Comparison of ENCODE assay signal across 13 cellular contexts in the genomic region with DNA sequence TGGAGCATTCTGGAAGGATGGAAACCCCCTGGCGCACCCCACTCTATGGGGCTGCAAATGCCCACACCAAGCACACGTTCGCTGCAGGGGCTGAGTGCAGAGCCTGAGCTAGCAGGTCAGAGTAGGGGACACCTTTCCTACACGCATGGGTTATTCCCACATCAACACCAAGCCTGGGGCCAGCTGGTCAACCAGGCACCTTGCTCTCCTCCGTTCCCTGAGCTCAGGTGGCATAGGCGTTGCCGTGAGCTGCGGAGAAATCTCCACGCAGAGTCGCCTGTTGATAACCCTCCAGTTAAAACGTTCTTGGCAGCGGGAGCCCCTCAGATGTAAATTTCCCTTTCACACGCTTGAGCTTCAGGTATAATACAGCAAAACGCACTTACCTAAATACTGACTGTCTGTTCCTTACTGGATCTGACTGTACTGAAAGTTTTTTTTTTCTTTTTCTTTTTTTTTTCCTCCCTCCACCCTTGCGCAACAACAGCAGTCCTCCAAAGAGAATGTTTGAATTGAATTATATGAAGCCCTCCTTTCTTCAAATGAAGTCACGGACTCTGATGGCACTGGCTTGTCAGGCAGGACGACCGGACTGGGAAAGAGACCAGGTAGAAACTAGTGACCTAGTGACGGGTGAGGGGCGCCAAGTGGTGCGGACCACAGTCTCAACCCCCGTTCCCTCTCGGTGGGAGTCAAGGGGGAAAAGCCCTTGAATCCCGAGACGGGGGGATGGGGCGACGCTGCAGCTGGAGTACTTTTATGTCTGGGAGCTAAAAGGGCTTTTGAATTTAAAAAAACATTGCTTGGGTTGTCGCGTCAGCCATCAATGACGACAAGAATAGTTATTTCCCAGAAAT. TPM values are rescaled to one million over a fixed set of nuclear protein-coding genes. Genes with fewer than 3 reads are reported as not detected.
A peak's percentile ranks its signal among the peaks of the same experiment; 100 is the strongest.
DNase-seq lines count a peak whose midpoint lies in the region; ATAC-seq, FAIRE-seq and TF ChIP-seq lines count a peak whose summit lies in the region.
"Had no signal": no experiment of that assay in that cellular context is flagged by ENCODE, and none has a peak within 500 bp of the region (broad histone marks: within the 10 kb centered on the region; RNA-seq: fewer than 3 reads in every experiment).

No MANE protein-coding gene starts in this region.

- no peaks in the 10 kb centered on the region for H3K79me2 ChIP-seq in HepG2 (ENCODE audit: insufficient read depth, low read length)
- H3K79me2 ChIP-seq in fibroblast of lung (ENCODE audit: control insufficient read depth, insufficient read depth, low read length), result no peaks in the 10 kb centered on the region

- DNase-seq in HepG2 (ENCODE audit: low spot score), result no peak
- DNase-seq in right lobe of liver, result no peak
- peak; percentile 2 to 27 for DNase-seq in fibroblast of lung (ENCODE audit: low read depth in 2 of 2)
- no peak for DNase-seq in activated effector memory CD4-positive, alpha-beta T cell treated with anti-CD3 and anti-CD28 coated beads, Interleukin-2, amount 50 U/mL, for 16 hours
- DNase-seq in CD8-positive, alpha-beta memory T cell, result no peak
- no peak for DNase-seq in SHP77 treated with DMSO at 0.1 percent for 48 hours (lab: John Stamatoyannopoulos, UW)
- DNase-seq: ACHN; activated CD8-positive, alpha-beta T cell treated with anti-CD3 and anti-CD28 coated beads, Interleukin-2, amount 10 ng/mL, durations not matched to agents 7 days and 5 days; heart right ventricle; NCI-H345 had no signal

- H3K27ac ChIP-seq in HepG2 (ENCODE audit: extremely low read length, insufficient read depth, low read length), result no peak overlapping the region
- no peak overlapping the region for H3K27ac ChIP-seq in right lobe of liver
- H3K27ac ChIP-seq in fibroblast of lung (ENCODE audit: insufficient read depth, low read length), result no peak overlapping the region
- peak overlapping the region; percentile 65 to 79 for H3K27ac ChIP-seq in mucosa of rectum (ENCODE audit: low read depth in 2 of 2, low read length in 2 of 2)
- no peak overlapping the region for H3K27ac ChIP-seq in CD8-positive, alpha-beta memory T cell (ENCODE audit: low read depth, low read length)
- H3K27ac ChIP-seq: heart right ventricle, SK-N-MC had no signal

- H3K9me3 ChIP-seq in HepG2 (ENCODE audit: low read length) (no peaks in the 10 kb centered on the region), right lobe of liver (no peaks in the 10 kb centered on the region), fibroblast of lung (ENCODE audit: control insufficient read depth, insufficient read depth, low read depth, low read length) (no peaks in the 10 kb centered on the region), mucosa of rectum (ENCODE audit: control insufficient read depth in 2 of 2, low read length in 2 of 2) (no peaks in the 10 kb centered on the region)
- H3K9me3 ChIP-seq in CD8-positive, alpha-beta memory T cell (ENCODE audit: low read length), result no peaks in the 10 kb centered on the region
- H3K9me3 ChIP-seq: heart right ventricle had no signal

- no peaks in the 10 kb centered on the region for H4K20me1 ChIP-seq in HepG2 (ENCODE audit: insufficient read depth, low read length)
- no peaks in the 10 kb centered on the region for H4K20me1 ChIP-seq in fibroblast of lung (ENCODE audit: control insufficient read depth, extremely low read depth, insufficient read depth, low read length)

- H3K9ac ChIP-seq in HepG2 (ENCODE audit: insufficient read depth, low read depth, low read length), result no peak overlapping the region
- H3K9ac ChIP-seq in fibroblast of lung (ENCODE audit: insufficient read depth, low read length), result no peak overlapping the region
- H3K9ac ChIP-seq in mucosa of rectum (ENCODE audit: low read depth in 1 of 2, low read length in 2 of 2), result peak overlapping the region; percentile 82 to 84

- 19% methylated on average over 22 of the region's 30 CpGs for WGBS in HepG2 (ENCODE audit: low lambda C conversion rate)
- under 1% methylated on average over 30 of the region's 30 CpGs for WGBS in right lobe of liver (ENCODE audit: insufficient coverage, low coverage, low lambda C conversion rate, missing lambda C conversion rate)

- in situ Hi-C loops in HepG2 (cut with HindIII; ENCODE audit: extremely low pct_ligation_motif_present, low pct_unique_long_range_greater_than_20kb), result no loop called here

- intact Hi-C loops in HepG2 (cut with micrococcal nuclease; ENCODE audit: unreplicated experiment) (loop anchor here (2.0 kb wide), 1 partner anchor 33 kb away; no protein-coding TSS in a partner anchor), right lobe of liver (cut with DNase I) (no loop called here)

- H2AFZ ChIP-seq in HepG2 (ENCODE audit: low read length), result no peak overlapping the region
- no peak overlapping the region for H2AFZ ChIP-seq in fibroblast of lung (ENCODE audit: low read length)

- H3K27me3 ChIP-seq in HepG2 (ENCODE audit: control insufficient read depth in 1 of 2, insufficient read depth in 2 of 2, low read length in 2 of 2) (peaks cover 0 to 37% of the 10 kb centered on the region in 2 experiments; a peak in 2 of 5 replicates), right lobe of liver (no peaks in the 10 kb centered on the region), fibroblast of lung (ENCODE audit: control insufficient read depth, insufficient read depth, low read length) (no peaks in the 10 kb centered on the region), mucosa of rectum (ENCODE audit: control insufficient read depth in 2 of 2, insufficient read depth in 2 of 2, low read length in 2 of 2) (peaks cover 0 to 10% of the 10 kb centered on the region in 2 donors)
- H3K27me3 ChIP-seq in CD8-positive, alpha-beta memory T cell (ENCODE audit: insufficient read depth, low read length, poor library complexity, severe bottlenecking), result no peaks in the 10 kb centered on the region

- H3K4me3 Mint-ChIP-seq in CD8-positive, alpha-beta memory T cell, result peak overlapping the region in 1 of 7 donors; percentile 2
- H3K4me3 Mint-ChIP-seq: activated CD8-positive, alpha-beta T cell treated with anti-CD3 and anti-CD28 coated beads, Interleukin-2, amount 10 ng/mL, durations not matched to agents 7 days and 5 days had no signal

- H3K27ac Mint-ChIP-seq in CD8-positive, alpha-beta memory T cell, result no peak overlapping the region
- H3K27ac Mint-ChIP-seq: activated CD8-positive, alpha-beta T cell treated with anti-CD3 and anti-CD28 coated beads, Interleukin-2, amount 10 ng/mL, durations not matched to agents 7 days and 5 days had no signal

- TF ChIP-seq RAD21 in HepG2 (CRISPR knock-in tag; IDR thresholded peaks at IDR 0.05), result no peak

- H3K4me3 ChIP-seq in HepG2 (replicated peaks in 1 of 3; ENCODE audit: insufficient read depth in 1 of 3, low read depth in 2 of 3, low read length in 3 of 3) (no peak overlapping the region), right lobe of liver (no peak overlapping the region), fibroblast of lung (replicated peaks in 1 of 4; ENCODE audit: control extremely low read depth in 1 of 4, insufficient read depth in 1 of 4, low read depth in 3 of 4, low read length in 4 of 4) (peak overlapping the region; percentile 24 to 64 (median 52)), mucosa of rectum (ENCODE audit: low read length in 2 of 2) (peak overlapping the region; percentile 59 to 87)
- no peak overlapping the region for H3K4me3 ChIP-seq in CD8-positive, alpha-beta memory T cell (ENCODE audit: low read length)
- H3K4me3 ChIP-seq: SK-N-MC had no signal

- H3K36me3 Mint-ChIP-seq in CD8-positive, alpha-beta memory T cell, result no peaks in the 10 kb centered on the region

- POLR2A ChIA-PET in HepG2 (lab: Yijun Ruan, JAX), result no interaction called here
- POLR2A ChIA-PET in CD8-positive, alpha-beta memory T cell (lab: Charles Lee), result no interaction called here

- TF ChIP-seq EP300 in HepG2 (IDR thresholded peaks at IDR 0.05; ENCODE audit: low read depth in 2 of 2, low read length in 2 of 2) (no peak), HepG2 (CRISPR knock-in tag; IDR thresholded peaks at IDR 0.05; ENCODE audit: borderline replicate concordance) (no peak)

- H3K4me1 ChIP-seq in HepG2 (ENCODE audit: insufficient read depth, low read length) (no peaks in the 10 kb centered on the region), right lobe of liver (peaks cover 0 to 9% (median 0%) of the 10 kb centered on the region in 4 donors), fibroblast of lung (ENCODE audit: control insufficient read depth, extremely low read depth, insufficient read depth, low read length) (no peaks in the 10 kb centered on the region), mucosa of rectum (ENCODE audit: control insufficient read depth in 2 of 2, insufficient read depth in 2 of 2, low read length in 2 of 2) (no peaks in the 10 kb centered on the region)
- H3K4me1 ChIP-seq in CD8-positive, alpha-beta memory T cell (ENCODE audit: insufficient read depth, low read length), result no peaks in the 10 kb centered on the region

- BruUV-seq in HepG2 (replicated peaks; lab: Mats Ljungman, UMichigan), result no TSS peak

- H3K36me3 ChIP-seq in HepG2 (replicated peaks in 1 of 2; ENCODE audit: control insufficient read depth in 1 of 2, insufficient read depth in 2 of 2, low read length in 2 of 2) (no peaks in the 10 kb centered on the region), right lobe of liver (no peaks in the 10 kb centered on the region), fibroblast of lung (ENCODE audit: control insufficient read depth, insufficient read depth, low read length) (no peaks in the 10 kb centered on the region), mucosa of rectum (ENCODE audit: control insufficient read depth in 2 of 2, insufficient read depth in 2 of 2, low read length in 2 of 2) (no peaks in the 10 kb centered on the region)
- no peaks in the 10 kb centered on the region for H3K36me3 ChIP-seq in CD8-positive, alpha-beta memory T cell (ENCODE audit: insufficient read depth, low read length)
- H3K36me3 ChIP-seq: heart right ventricle had no signal

- CTCF ChIA-PET in HepG2 (lab: Yijun Ruan, JAX; ENCODE audit: low intra/inter-chr PET ratio, low total read pairs), result no interaction called here
- CTCF ChIA-PET in CD8-positive, alpha-beta memory T cell (lab: Charles Lee), result no interaction called here

- H3K9me3 Mint-ChIP-seq in CD8-positive, alpha-beta memory T cell, result peaks cover 6 to 19% (median 10%) of the 10 kb centered on the region in 5 donors

- peaks cover 0 to 5% of the 10 kb centered on the region in 2 donors for H3K27me3 Mint-ChIP-seq in CD8-positive, alpha-beta memory T cell

- 0 out of 2 replicates have a peak overlapping the region, but pooled peaks have one; percentile 7 for H3K4me2 ChIP-seq in HepG2 (ENCODE audit: low read depth, low read length)
- H3K4me2 ChIP-seq in fibroblast of lung (ENCODE audit: extremely low read depth, insufficient read depth, low read length), result peak overlapping the region; percentile 78

- TF ChIP-seq POLR2A in HepG2 (IDR thresholded peaks at IDR 0.05; ENCODE audit: insufficient read depth in 1 of 2, low read depth in 2 of 2, low read length in 2 of 2) (no peak), right lobe of liver (IDR thresholded peaks at IDR 0.05) (no peak)

- H3K4me1 Mint-ChIP-seq in CD8-positive, alpha-beta memory T cell, result peaks cover 0 to 5% (median 1%) of the 10 kb centered on the region in 3 donors

- ATAC-seq in HepG2 (peak; percentile 49), right lobe of liver (no peak), GM19455 (IDR thresholded peaks at IDR 0.05; ENCODE audit: unreplicated experiment) (no peak)
- ATAC-seq: activated CD8-positive, alpha-beta T cell treated with anti-CD3 and anti-CD28 coated beads, Interleukin-2, amount 10 ng/mL, durations not matched to agents 7 days and 5 days had no signal

- no peak for FAIRE-seq in HepG2 (lab: Jason Lieb, UNC)

- no peak for TF ChIP-seq CTCF in HepG2 (CRISPR knock-in tag; IDR thresholded peaks at IDR 0.05)
- TF ChIP-seq CTCF in right lobe of liver (IDR thresholded peaks at IDR 0.05), result no peak
- no peak for TF ChIP-seq CTCF in fibroblast of lung (conservative IDR thresholded peaks at IDR 0.05 in 1 of 2, IDR thresholded peaks at IDR 0.05 in 1 of 2; ENCODE audit: low read depth in 1 of 2, low read length in 2 of 2)

RNA-seq across cellular contexts. Expression of gene BRINP3, which starts 2.0 kb away (rescaled TPM):
- not detected in 2 replicates for total RNA-seq in HepG2 (2016; rRNA removed; fragmentation: Illumina TruSeq; extraction: Trizol)
- total RNA-seq in HepG2 (2016; cell fraction: cytosol; rRNA removed; fragmentation: Illumina TruSeq; extraction: Trizol; ENCODE audit: low read depth), result not detected in 2 replicates
- total RNA-seq in HepG2 (2016; cell fraction: insoluble cytoplasmic fraction; rRNA removed; fragmentation: Illumina TruSeq; extraction: Trizol), result not detected in 2 replicates
- not detected in 2 replicates for total RNA-seq in HepG2 (2016; cell fraction: membrane; rRNA removed; fragmentation: Illumina TruSeq; extraction: Trizol)
- not detected in 2 replicates for total RNA-seq in HepG2 (2016; cell fraction: nucleus; rRNA removed; fragmentation: Illumina TruSeq; extraction: Trizol)
- not detected in 2 replicates for polyA plus RNA-seq in HepG2 (2011; rRNA removed)
- not detected in 2 replicates for polyA plus RNA-seq in HepG2 (2011; cell fraction: cytosol; rRNA removed)
- polyA plus RNA-seq in HepG2 (2011; cell fraction: nucleus; rRNA removed), result not detected in 2 replicates
- not detected in 2 replicates for polyA plus RNA-seq in HepG2 (2012)
- polyA plus RNA-seq in HepG2 (2016; cell fraction: cytosol; fragmentation: Illumina TruSeq; extraction: Trizol; ENCODE audit: low read depth), result not detected in 2 replicates
- polyA plus RNA-seq in HepG2 (2016; cell fraction: insoluble cytoplasmic fraction; fragmentation: Illumina TruSeq; extraction: Trizol; ENCODE audit: low read depth), result not detected in 2 replicates
- polyA plus RNA-seq in HepG2 (2016; cell fraction: membrane; fragmentation: Illumina TruSeq; extraction: Trizol; ENCODE audit: low read depth), result not detected in 2 replicates
- polyA plus RNA-seq in HepG2 (2016; cell fraction: nucleus; fragmentation: Illumina TruSeq; extraction: Trizol; ENCODE audit: insufficient read depth, low read depth), result not detected in 2 replicates
- not detected in 2 replicates for polyA minus RNA-seq in HepG2 (2011; rRNA and poly(A)+ RNA removed; ENCODE audit: low replicate concordance)
- not detected in 2 replicates for polyA minus RNA-seq in HepG2 (2011; cell fraction: cytosol; rRNA and poly(A)+ RNA removed)
- not detected in 2 replicates for polyA minus RNA-seq in HepG2 (2011; cell fraction: nucleus; rRNA and poly(A)+ RNA removed)
- not detected for total RNA-seq in right lobe of liver
- 7.2 and 18.8 TPM in 2 replicates for total RNA-seq in fibroblast of lung
- polyA plus RNA-seq in fibroblast of lung, result 0.26 and 1.0 TPM in 2 replicates
- polyA plus RNA-seq in fibroblast of lung (2012), result 0.21 and 0.68 TPM in 2 replicates
- not detected in 2 replicates for polyA minus RNA-seq in fibroblast of lung (ENCODE audit: low replicate concordance)
- not detected for total RNA-seq in CD8-positive, alpha-beta memory T cell
- polyA plus RNA-seq in CD8-positive, alpha-beta memory T cell, result not detected
- total RNA-seq: activated CD8-positive, alpha-beta T cell treated with anti-CD3 and anti-CD28 coated beads, Interleukin-2, amount 10 ng/mL, durations not matched to agents 7 days and 5 days had no signal

Comparison
In these comparisons a context has a peak if more than half of its experiments do, and no peak if none do; other contexts are left out.
1. DNase-seq: peak in fibroblast of lung (2 of 2); none in HepG2 (single experiment), right lobe of liver (0 of 3), activated effector memory CD4-positive, alpha-beta T cell treated with anti-CD3 and anti-CD28 coated beads, Interleukin-2, amount 50 U/mL, for 16 hours (single experiment), CD8-positive, alpha-beta memory T cell (0 of 5) and SHP77 treated with DMSO at 0.1 percent for 48 hours (single experiment).
2. H3K27ac ChIP-seq: peak in mucosa of rectum (2 of 2); none in HepG2 (single experiment), right lobe of liver (0 of 3), fibroblast of lung (single experiment) and CD8-positive, alpha-beta memory T cell (single experiment).
3. H3K4me3 ChIP-seq: peak in fibroblast of lung (4 of 4) and mucosa of rectum (2 of 2); none in HepG2 (0 of 3), right lobe of liver (0 of 3) and CD8-positive, alpha-beta memory T cell (single experiment).
4. H3K9ac ChIP-seq: peak in mucosa of rectum (2 of 2); none in HepG2 (single experiment) and fibroblast of lung (single experiment).